16 cellular contexts compared by ENCODE assay signal in genomic region chr5:11902304-11902703, GRCh38. TPM values are rescaled to one million over a fixed set of nuclear protein-coding genes. Genes with fewer than 3 reads are reported as not detected.
A peak's percentile ranks its signal among the peaks of the same experiment; 100 is the strongest.
DNase-seq lines count a peak whose midpoint lies in the region; TF ChIP-seq lines count a peak whose summit lies in the region.
"Had no signal": no experiment of that assay in that cellular context is flagged by ENCODE, and none has a peak within 500 bp of the region (broad histone marks: within the 10 kb centered on the region; RNA-seq: fewer than 3 reads in every experiment).

No MANE protein-coding gene starts in this region.

- peaks cover 12% of the 10 kb centered on the region for H3K27me3 Mint-ChIP-seq in Caco-2 (ENCODE audit: insufficient read depth, unreplicated experiment)

- peak overlapping the region; percentile 71; the same call in 1 of the 2 replicates for H3K4me3 ChIP-seq in HUES6 (ENCODE audit: low read depth, low read length)
- peak overlapping the region; percentile 60 for H3K4me3 ChIP-seq in astrocyte of the cerebellum (ENCODE audit: low read depth, low read length)
- peak overlapping the region; percentile 72 for H3K4me3 ChIP-seq in iPS-18a (ENCODE audit: low read length)
- H3K4me3 ChIP-seq in Caco-2 (ENCODE audit: low read depth, low read length): no peak overlapping the region
- H3K4me3 ChIP-seq: MG63 had no signal

- no peak overlapping the region for H3K27ac Mint-ChIP-seq in Caco-2 (ENCODE audit: unreplicated experiment)
- H3K27ac Mint-ChIP-seq: natural killer cell had no signal

- H3K4me1 ChIP-seq in HUES6 (ENCODE audit: control insufficient read depth, insufficient read depth, low read length): peaks cover 9% of the 10 kb centered on the region
- peaks cover 19% of the 10 kb centered on the region for H3K4me1 ChIP-seq in iPS-18a (ENCODE audit: control insufficient read depth, low read depth, low read length)
- no peaks in the 10 kb centered on the region for H3K4me1 ChIP-seq in Caco-2

- CTCF ChIA-PET in Caco-2 (lab: Charles Lee): no interaction called here

- H3K9me3 ChIP-seq in HUES6 (ENCODE audit: control insufficient read depth, insufficient read depth, low read depth, low read length): no peaks in the 10 kb centered on the region
- H3K9me3 ChIP-seq in iPS-18a (ENCODE audit: control insufficient read depth, low read depth, low read length): no peaks in the 10 kb centered on the region
- no peaks in the 10 kb centered on the region; the same call in 1 of the 2 replicates for H3K9me3 ChIP-seq in Caco-2
- H3K9me3 ChIP-seq: MG63 had no signal

- no peaks in the 10 kb centered on the region for H3K4me1 Mint-ChIP-seq in Caco-2 (ENCODE audit: low read depth, unreplicated experiment)

- intact Hi-C loops in Caco-2 (cut with micrococcal nuclease; ENCODE audit: unreplicated experiment): no loop called here

- H3K36me3 Mint-ChIP-seq in Caco-2 (ENCODE audit: insufficient read depth, unreplicated experiment): no peaks in the 10 kb centered on the region
- H3K36me3 Mint-ChIP-seq: natural killer cell had no signal

- H3K9ac ChIP-seq in HUES6 (ENCODE audit: low read length) (no peak overlapping the region), iPS-18a (ENCODE audit: low read length) (no peak overlapping the region)

- TF ChIP-seq CTCF in astrocyte of the cerebellum (IDR thresholded peaks at IDR 0.05; ENCODE audit: low read depth, low read length, missing control alignments) (no peak), Caco-2 (IDR thresholded peaks at IDR 0.05; ENCODE audit: insufficient read depth in 1 of 2, low read depth in 1 of 2, low read length in 1 of 2, severe bottlenecking in 1 of 2, unreplicated experiment in 1 of 2) (no peak)

- in situ Hi-C loops in astrocyte of the cerebellum (cut with HindIII; ENCODE audit: low sequenced_read_pairs): no loop called here

- H3K36me3 ChIP-seq in HUES6 (ENCODE audit: control insufficient read depth, insufficient read depth, low read length): no peaks in the 10 kb centered on the region
- no peaks in the 10 kb centered on the region for H3K36me3 ChIP-seq in iPS-18a (ENCODE audit: control insufficient read depth, low read depth, low read length)
- H3K36me3 ChIP-seq in Caco-2 (ENCODE audit: control insufficient read depth, insufficient read depth, low read length): no peaks in the 10 kb centered on the region
- H3K36me3 ChIP-seq: MG63 had no signal

- no peak overlapping the region for H3K4me3 Mint-ChIP-seq in Caco-2 (ENCODE audit: unreplicated experiment)
- H3K4me3 Mint-ChIP-seq: natural killer cell had no signal

- peaks cover 56% of the 10 kb centered on the region for H3K27me3 ChIP-seq in HUES6 (ENCODE audit: control insufficient read depth, insufficient read depth, low read length)
- H3K27me3 ChIP-seq in iPS-18a (ENCODE audit: control insufficient read depth, insufficient read depth, low read length): peaks cover 41% of the 10 kb centered on the region
- no peaks in the 10 kb centered on the region; the same call in 1 of the 2 replicates for H3K27me3 ChIP-seq in Caco-2 (replicated peaks; ENCODE audit: control insufficient read depth, insufficient read depth, low read length)

- no peak for DNase-seq in astrocyte of the cerebellum (ENCODE audit: low read depth)
- DNase-seq in retina: peak; percentile 36
- DNase-seq in germinal center (ENCODE audit: low spot score): no peak
- no peak for DNase-seq in Caco-2
- no peak for DNase-seq in glomerular visceral epithelial cell (ENCODE audit: extremely low spot score)
- no peak for DNase-seq in stimulated activated CD4-positive, alpha-beta T cell treated with anti-CD3 and anti-CD28 coated beads, Interleukin-4, amount 100 ng/mL, for 1 hour
- DNase-seq: activated gamma-delta T cell, cortex of kidney, MG63, natural killer cell, NCI-H2029, OCI-M1, right cardiac atrium had no signal

- H3K9me3 Mint-ChIP-seq in Caco-2 (ENCODE audit: unreplicated experiment): no peaks in the 10 kb centered on the region

- BruUV-seq in Caco-2 (replicated peaks; lab: Mats Ljungman, UMichigan): no TSS peak

- H3K27ac ChIP-seq in HUES6 (ENCODE audit: low read depth, low read length): no peak overlapping the region
- no peak overlapping the region for H3K27ac ChIP-seq in iPS-18a (ENCODE audit: low read length)

- POLR2A ChIA-PET in Caco-2 (lab: Charles Lee): no interaction called here

RNA-seq across cellular contexts. Expression of gene CTNND2, which starts 1.9 kb away (rescaled TPM):
- total RNA-seq in Caco-2 (2022): 0.32 and 1.2 TPM in 2 replicates
- total RNA-seq: lung microvascular endothelial cell, natural killer cell had no signal
